ENCODE assay signal across 22 cellular contexts in genomic region chr7:125033506-125033905, GRCh38.
DNase-seq lines count a peak whose midpoint lies in the region; ATAC-seq and TF ChIP-seq lines count a peak whose summit lies in the region.
"Had no signal": no experiment of that assay in that cellular context is flagged by ENCODE, and none has a peak within 500 bp of the region (broad histone marks: within the 10 kb centered on the region; RNA-seq: fewer than 3 reads in every experiment).

No MANE protein-coding gene starts in this region.

- no peak for TF ChIP-seq EP300 in suprapubic skin (IDR thresholded peaks at IDR 0.05)

- peak; percentile 70 for ATAC-seq in HCT116
- no peak for ATAC-seq in HG02884 (IDR thresholded peaks at IDR 0.05; ENCODE audit: unreplicated experiment)
- ATAC-seq: heart right ventricle; stimulated activated naive B cell treated with anti-CD40 and anti-IgM and Interleukin-4, amounts not matched to agents 10 μg/mL and 1 μg/mL and 100 μg/mL, for 72 hours had no signal

- POLR2A ChIA-PET in HCT116 (lab: Charles Lee), result no interaction called here

- H3K27me3 ChIP-seq in HCT116 (ENCODE audit: insufficient read depth, low read length), result no peaks in the 10 kb centered on the region
- no peaks in the 10 kb centered on the region for H3K27me3 ChIP-seq in OCI-LY1 (ENCODE audit: insufficient read depth, low read length)
- H3K27me3 ChIP-seq in vagina, result no peaks in the 10 kb centered on the region
- H3K27me3 ChIP-seq in suprapubic skin, result no peaks in the 10 kb centered on the region
- H3K27me3 ChIP-seq: BE2C, heart right ventricle, transverse colon had no signal

- H3K9me3 ChIP-seq in HCT116 (ENCODE audit: control insufficient read depth in 1 of 2, insufficient read depth in 1 of 2, low read depth in 1 of 2, low read length in 2 of 2), result no peaks in the 10 kb centered on the region
- H3K9me3 ChIP-seq in OCI-LY1 (ENCODE audit: low read length), result no peaks in the 10 kb centered on the region
- H3K9me3 ChIP-seq in vagina, result no peaks in the 10 kb centered on the region
- no peaks in the 10 kb centered on the region for H3K9me3 ChIP-seq in suprapubic skin
- H3K9me3 ChIP-seq: BE2C, heart right ventricle, transverse colon had no signal

- H3K9me2 ChIP-seq in HCT116 (ENCODE audit: insufficient read depth), result no peaks in the 10 kb centered on the region; the same call in 1 of the 2 replicates
- H3K9me2 ChIP-seq in OCI-LY1 (ENCODE audit: low read depth, low read length), result no peaks in the 10 kb centered on the region

- H3K9ac ChIP-seq in HCT116 (ENCODE audit: low read length) (no peak overlapping the region), OCI-LY1 (ENCODE audit: low read length) (no peak overlapping the region)

- CTCF ChIA-PET in HCT116 (lab: Charles Lee), result no interaction called here

- H3K36me3 ChIP-seq in HCT116 (ENCODE audit: control insufficient read depth in 1 of 2, insufficient read depth in 2 of 2, low read length in 2 of 2) (no peaks in the 10 kb centered on the region), OCI-LY1 (ENCODE audit: insufficient read depth, low read length) (no peaks in the 10 kb centered on the region), vagina (no peaks in the 10 kb centered on the region), suprapubic skin (no peaks in the 10 kb centered on the region)
- H3K36me3 ChIP-seq: BE2C, heart right ventricle, transverse colon had no signal

- no peaks in the 10 kb centered on the region for H4K20me1 ChIP-seq in HCT116 (ENCODE audit: insufficient read depth)
- no peaks in the 10 kb centered on the region for H4K20me1 ChIP-seq in OCI-LY1 (ENCODE audit: insufficient read depth, low read length)

- BruUV-seq in HCT116 (replicated peaks; lab: Mats Ljungman, UMichigan), result no TSS peak

- intact Hi-C loops in HCT116 (cut with micrococcal nuclease) (no loop called here), vagina (cut with DNase I) (no loop called here)

- WGBS in suprapubic skin, result 73% methylated on average over 9 of the region's 9 CpGs

- TF ChIP-seq CTCF in HCT116 (IDR thresholded peaks at IDR 0.05 in 2 of 3, conservative IDR thresholded peaks at IDR 0.05 in 1 of 3; ENCODE audit: borderline replicate concordance in 1 of 3, insufficient read depth in 1 of 3, low read depth in 2 of 3, low read length in 2 of 3), result 0 out of 6 replicates have a peak, but pooled peaks of 1 of the 3 experiments have one; percentile 15
- peak; percentile 65 for TF ChIP-seq CTCF in OCI-LY1 (IDR thresholded peaks at IDR 0.05; ENCODE audit: low read length)
- TF ChIP-seq CTCF in vagina (IDR thresholded peaks at IDR 0.05), result no peak
- TF ChIP-seq CTCF in suprapubic skin (IDR thresholded peaks at IDR 0.05), result no peak

- H3K27ac ChIP-seq in HCT116 (ENCODE audit: low read depth, low read length) (no peak overlapping the region), OCI-LY1 (ENCODE audit: low read depth, low read length, poor library complexity, severe bottlenecking) (no peak overlapping the region), vagina (no peak overlapping the region), suprapubic skin (no peak overlapping the region)
- H3K27ac ChIP-seq: heart right ventricle, transverse colon had no signal

- TF ChIP-seq RAD21 in HCT116 (IDR thresholded peaks at IDR 0.05; ENCODE audit: low read depth), result no peak; the same call in 1 of the 2 replicates

- H3K4me3 ChIP-seq in HCT116 (replicated peaks in 1 of 2; ENCODE audit: low read depth in 1 of 2, low read length in 2 of 2) (no peak overlapping the region), OCI-LY1 (ENCODE audit: low read depth, low read length, poor library complexity, severe bottlenecking) (no peak overlapping the region), vagina (no peak overlapping the region), suprapubic skin (no peak overlapping the region)
- H3K4me3 ChIP-seq: heart right ventricle, transverse colon had no signal

- no peak for TF ChIP-seq POLR2A in HCT116 (IDR thresholded peaks at IDR 0.05; ENCODE audit: borderline replicate concordance, extremely low read depth, insufficient read depth, insufficient read length)
- TF ChIP-seq POLR2A in vagina (IDR thresholded peaks at IDR 0.05), result no peak
- no peak for TF ChIP-seq POLR2A in suprapubic skin (IDR thresholded peaks at IDR 0.05)

- no peak overlapping the region for H3K4me2 ChIP-seq in HCT116 (ENCODE audit: low read length)
- no peak overlapping the region for H3K4me2 ChIP-seq in OCI-LY1 (ENCODE audit: low read length)

- H3K4me1 ChIP-seq in HCT116 (ENCODE audit: control insufficient read depth in 1 of 2, insufficient read depth in 2 of 2, low read length in 2 of 2) (no peaks in the 10 kb centered on the region), OCI-LY1 (ENCODE audit: insufficient read depth, low read length, severe bottlenecking) (no peaks in the 10 kb centered on the region), vagina (no peaks in the 10 kb centered on the region), suprapubic skin (no peaks in the 10 kb centered on the region)
- H3K4me1 ChIP-seq: BE2C, heart right ventricle, transverse colon had no signal

- peak; percentile 23 for DNase-seq in D341Med (ENCODE audit: low spot score)
- DNase-seq in HCT116 (ENCODE audit: low read depth, low spot score), result no peak
- peak; percentile 5 for DNase-seq in iPS-NIHi11 (ENCODE audit: low spot score)
- DNase-seq in vagina (ENCODE audit: extremely low spot score in 2 of 2), result no peak
- DNase-seq in suprapubic skin (ENCODE audit: low spot score in 2 of 2), result no peak
- DNase-seq in HCEC 1CT, result no peak
- DNase-seq: activated CD4-positive, CD25-positive, alpha-beta regulatory T cell treated with anti-CD3 and anti-CD28 coated beads, Interleukin-2, amount 50 U/mL, for 72 hours; amniotic stem cell; BE2C; central memory CD4-positive, alpha-beta T cell; effector CD8-positive, alpha-beta T cell; GOT3; heart right ventricle; kidney; NCI-H187 treated with DMSO at 0.1 percent for 48 hours; SIG-M5; stimulated activated CD4-positive, alpha-beta T cell treated with anti-CD3 and anti-CD28 coated beads, Interleukin-15, amount 100 ng/mL, for 24 hours; stimulated activated naive B cell treated with anti-CD40 and anti-IgM and Interleukin-4, amounts not matched to agents 10 μg/mL and 1 μg/mL and 100 μg/mL, for 72 hours; T-helper 9 cell; transverse colon had no signal

- no peaks in the 10 kb centered on the region for H3F3A ChIP-seq in OCI-LY1 (ENCODE audit: insufficient read depth, low read length)

- H2AFZ ChIP-seq in HCT116 (ENCODE audit: low read depth, low read length, poor library complexity, severe bottlenecking) (no peak overlapping the region), OCI-LY1 (ENCODE audit: low read length) (no peak overlapping the region)

- H3K79me2 ChIP-seq in HCT116 (ENCODE audit: insufficient read depth, low read length) (no peaks in the 10 kb centered on the region), OCI-LY1 (ENCODE audit: insufficient read depth, low read length) (no peaks in the 10 kb centered on the region)

- RAD21 ChIA-PET in HCT116 (lab: Charles Lee; ENCODE audit: low non-redundant PET in 1 of 2, low total read pairs in 2 of 2, uncharacterized antibody in 2 of 2, unreplicated experiment in 2 of 2), result no interaction called here

TF ChIP-seq in HCT116, 20 proteins besides CTCF, POLR2A, EP300 and RAD21 (continues in another document):
- TF ChIP-seq ZBTB33 (IDR thresholded peaks at IDR 0.05; ENCODE audit: extremely low read depth, insufficient replicate concordance, low read length) (no peak), YY1 (IDR thresholded peaks at IDR 0.05; ENCODE audit: extremely low read depth, insufficient replicate concordance, low read depth, low read length) (no peak), EZH2 (IDR thresholded peaks at IDR 0.05) (no peak), ELF1 (IDR thresholded peaks at IDR 0.05; ENCODE audit: borderline replicate concordance, low read depth) (no peak), CEBPB (IDR thresholded peaks at IDR 0.05; ENCODE audit: low read depth) (no peak), TCF7L2 (IDR thresholded peaks at IDR 0.05; ENCODE audit: borderline replicate concordance, extremely low read depth, insufficient read depth, insufficient read length) (no peak), EZH2phosphoT487 (IDR thresholded peaks at IDR 0.05; ENCODE audit: borderline replicate concordance) (no peak), JUND (IDR thresholded peaks at IDR 0.05) (no peak), CBX3 (IDR thresholded peaks at IDR 0.05; ENCODE audit: low read depth) (no peak), ZFX (IDR thresholded peaks at IDR 0.05) (no peak), POLR2AphosphoS5 (IDR thresholded peaks at IDR 0.05; ENCODE audit: low read depth, low read length) (no peak), SP1 (IDR thresholded peaks at IDR 0.05; ENCODE audit: low read depth) (no peak)

Comparison
In these comparisons a context has a peak if more than half of its experiments do, and no peak if none do; other contexts are left out.
1. DNase-seq: peak in D341Med (single experiment) and iPS-NIHi11 (single experiment); none in HCT116 (single experiment), vagina (0 of 2), suprapubic skin (0 of 2) and HCEC 1CT (single experiment).